Comparison of ENCODE assay signal across 13 cellular contexts in genomic region chr10:70481831-70482530, GRCh38. TPM values are rescaled to one million over a fixed set of nuclear protein-coding genes. Genes with fewer than 3 reads are reported as not detected.
DNase-seq lines count a peak whose midpoint lies in the region; ATAC-seq, FAIRE-seq and TF ChIP-seq lines count a peak whose summit lies in the region.
"Had no signal": no experiment of that assay in that cellular context is flagged by ENCODE, and none has a peak within 500 bp of the region (broad histone marks: within the 10 kb centered on the region; RNA-seq: fewer than 3 reads in every experiment).

No MANE protein-coding gene starts in this region.

- H3K9me3 ChIP-seq in DOHH2 (ENCODE audit: control insufficient read depth, insufficient read depth, low read length) (no peaks in the 10 kb centered on the region), kidney (ENCODE audit: control insufficient read depth in 1 of 2, low read length in 2 of 2) (no peaks in the 10 kb centered on the region), gastrocnemius medialis (no peaks in the 10 kb centered on the region)
- H3K9me3 ChIP-seq: HAP-1 had no signal

- peak overlapping the region; percentile 97 for H3K4me2 ChIP-seq in DOHH2 (ENCODE audit: low read length)

- H4K20me1 ChIP-seq in DOHH2 (ENCODE audit: control insufficient read depth, insufficient read depth, low read depth, low read length): peaks cover 9% of the 10 kb centered on the region; the same call in 1 of the 2 replicates

- no peak overlapping the region for H3K9ac ChIP-seq in kidney (ENCODE audit: low read length in 2 of 2)

- no peak for TF ChIP-seq POLR2A in gastrocnemius medialis (IDR thresholded peaks at IDR 0.05)

- H3K36me3 ChIP-seq in DOHH2 (ENCODE audit: control insufficient read depth, low read length) (peaks cover 61% of the 10 kb centered on the region), kidney (ENCODE audit: control insufficient read depth in 1 of 2, insufficient read depth in 2 of 2, low read length in 2 of 2) (no peaks in the 10 kb centered on the region), gastrocnemius medialis (no peaks in the 10 kb centered on the region)

- H3K9me3 Mint-ChIP-seq in chondrocyte (ENCODE audit: low read depth): no peaks in the 10 kb centered on the region
- H3K9me3 Mint-ChIP-seq in MCF 10A (ENCODE audit: unreplicated experiment): no peaks in the 10 kb centered on the region
- H3K9me3 Mint-ChIP-seq: immature natural killer cell had no signal

- DNase-seq in chondrocyte (ENCODE audit: low spot score) (no peak), kidney (peak; percentile 88), gastrocnemius medialis (peak; percentile 62 to 79), MCF 10A (ENCODE audit: unreplicated experiment) (no peak), GM20000 (ENCODE audit: low spot score) (no peak), inferior parietal cortex (ENCODE audit: extremely low spot score) (no peak), DMS53 (lab: John Stamatoyannopoulos, UW) (no peak)
- DNase-seq: ACHN, immature natural killer cell, KBM-7 had no signal

- H3K4me1 ChIP-seq in DOHH2 (ENCODE audit: control insufficient read depth, low read length) (peaks cover 47% of the 10 kb centered on the region), kidney (ENCODE audit: control insufficient read depth in 1 of 2, insufficient read depth in 1 of 2, low read depth in 1 of 2, low read length in 2 of 2) (peaks cover 0 to 23% of the 10 kb centered on the region in 2 donors), gastrocnemius medialis (peaks cover 52 to 61% of the 10 kb centered on the region in 2 donors)

- H3K27ac Mint-ChIP-seq in chondrocyte (ENCODE audit: unreplicated experiment) (peak overlapping the region; percentile 12), MCF 10A (ENCODE audit: low read depth, unreplicated experiment) (no peak overlapping the region)
- H3K27ac Mint-ChIP-seq: immature natural killer cell had no signal

- H3K27me3 ChIP-seq in DOHH2 (ENCODE audit: control insufficient read depth, low read length) (no peaks in the 10 kb centered on the region), gastrocnemius medialis (no peaks in the 10 kb centered on the region)

- BruUV-seq in MCF 10A (replicated peaks; lab: Mats Ljungman, UMichigan): no TSS peak

- no peak for FAIRE-seq in kidney (lab: Jason Lieb, UNC)

- POLR2A ChIA-PET in MCF 10A (lab: Yijun Ruan, JAX): no interaction called here

- H3K4me3 Mint-ChIP-seq in chondrocyte (ENCODE audit: unreplicated experiment) (no peak overlapping the region), MCF 10A (ENCODE audit: unreplicated experiment) (no peak overlapping the region)

- in situ Hi-C loops in gastrocnemius medialis (cut with MboI; ENCODE audit: low sequenced_read_pairs in 4 of 4): no loop called here

- H3K4me3 ChIP-seq in DOHH2 (ENCODE audit: low read length): peak overlapping the region; percentile 88; the same call in 1 of the 2 replicates
- no peak overlapping the region for H3K4me3 ChIP-seq in kidney (ENCODE audit: low read length in 2 of 2)
- no peak overlapping the region for H3K4me3 ChIP-seq in gastrocnemius medialis
- H3K4me3 ChIP-seq: HAP-1 had no signal

- ATAC-seq in gastrocnemius medialis: peak; percentile 68 to 81

- TF ChIP-seq CTCF in DOHH2 (IDR thresholded peaks at IDR 0.05; ENCODE audit: low read depth, low read length, poor library complexity, severe bottlenecking) (no peak), chondrocyte (IDR thresholded peaks at IDR 0.05) (no peak), kidney (IDR thresholded peaks at IDR 0.05; ENCODE audit: borderline replicate concordance, extremely low read depth, insufficient read depth) (no peak), gastrocnemius medialis (IDR thresholded peaks at IDR 0.05 in 4 of 5, conservative IDR thresholded peaks at IDR 0.05 in 1 of 5) (peak in 1 of 5 experiments; percentile 22), MCF 10A (IDR thresholded peaks at IDR 0.05; ENCODE audit: unreplicated experiment) (no peak), GM20000 (IDR thresholded peaks at IDR 0.05; ENCODE audit: extremely low read depth, missing control alignments) (no peak)

- H3K4me1 Mint-ChIP-seq in chondrocyte (ENCODE audit: low read depth): peaks cover 28% of the 10 kb centered on the region
- no peaks in the 10 kb centered on the region for H3K4me1 Mint-ChIP-seq in MCF 10A (ENCODE audit: insufficient read depth, unreplicated experiment)

- H3K79me2 ChIP-seq in DOHH2 (ENCODE audit: control insufficient read depth, low read length): peaks cover 75% of the 10 kb centered on the region

- H3K9me2 ChIP-seq in DOHH2 (replicated peaks; ENCODE audit: control insufficient read depth, low read length): no peaks in the 10 kb centered on the region

- H3K36me3 Mint-ChIP-seq in chondrocyte (ENCODE audit: low read depth) (no peaks in the 10 kb centered on the region), MCF 10A (ENCODE audit: insufficient read depth, unreplicated experiment) (no peaks in the 10 kb centered on the region)
- H3K36me3 Mint-ChIP-seq: immature natural killer cell had no signal

- no peak overlapping the region for H3K27ac ChIP-seq in DOHH2 (ENCODE audit: low read depth, low read length)
- peak overlapping the region in 1 of 2 donors; percentile 28 for H3K27ac ChIP-seq in kidney (ENCODE audit: low read depth in 2 of 2, low read length in 2 of 2)
- peak overlapping the region; percentile 63 to 78 (median 74) for H3K27ac ChIP-seq in gastrocnemius medialis

- H3K27me3 Mint-ChIP-seq in chondrocyte (ENCODE audit: low read depth): no peaks in the 10 kb centered on the region
- no peaks in the 10 kb centered on the region for H3K27me3 Mint-ChIP-seq in MCF 10A (ENCODE audit: insufficient read depth, unreplicated experiment)

- H3F3A ChIP-seq in DOHH2 (ENCODE audit: control insufficient read depth, insufficient read depth): peaks cover 12% of the 10 kb centered on the region

- CTCF ChIA-PET in MCF 10A (lab: Yijun Ruan, JAX): no interaction called here

- intact Hi-C loops in kidney (cut with DNase I): no loop called here
- intact Hi-C loops in gastrocnemius medialis (cut with DNase I; ENCODE audit: low total_unique reads): loop anchor here (2.0 to 5.0 kb wide), 2 partner anchors 27 to 80 kb away; partner anchors contain the start of gene EIF4EBP2
- intact Hi-C loops in MCF 10A (cut with micrococcal nuclease): no loop called here

RNA-seq across cellular contexts. Expression of gene PALD1, which starts 3.4 kb away (rescaled TPM):
- total RNA-seq in chondrocyte (2.4 to 4.1 TPM (median 4.0 TPM) in 3 replicates), kidney (14.4 TPM), gastrocnemius medialis (1 to 10 TPM; 1.4 to 4.1 (median 2.3) TPM), MCF 10A (2022) (0.12 TPM in 1 of 2 replicates, not detected in the other)
- 3.0 TPM for polyA plus RNA-seq in kidney (ENCODE audit: insufficient read depth, low read depth, low replicate concordance)

RNA-seq across cellular contexts. Expression of gene NODAL, which starts 40.5 kb away (rescaled TPM):
- total RNA-seq in chondrocyte (0.49 TPM in 1 of 3 replicates, not detected in the others), kidney (not detected), gastrocnemius medialis (not detected), MCF 10A (2022) (not detected in 2 replicates)
- not detected for polyA plus RNA-seq in kidney (ENCODE audit: insufficient read depth, low read depth, low replicate concordance)
- total RNA-seq: omental fat pad had no signal
- polyA plus RNA-seq: immature natural killer cell had no signal

Comparison
In these comparisons a context has a peak if more than half of its experiments do, and no peak if none do; other contexts are left out.
1. DNase-seq: peak in kidney (single experiment) and gastrocnemius medialis (2 of 2); none in chondrocyte (single experiment), MCF 10A (single experiment), GM20000 (single experiment), inferior parietal cortex (single experiment) and DMS53 (single experiment).